ENCODE assay signal across 1 cellular context in the genomic region with DNA sequence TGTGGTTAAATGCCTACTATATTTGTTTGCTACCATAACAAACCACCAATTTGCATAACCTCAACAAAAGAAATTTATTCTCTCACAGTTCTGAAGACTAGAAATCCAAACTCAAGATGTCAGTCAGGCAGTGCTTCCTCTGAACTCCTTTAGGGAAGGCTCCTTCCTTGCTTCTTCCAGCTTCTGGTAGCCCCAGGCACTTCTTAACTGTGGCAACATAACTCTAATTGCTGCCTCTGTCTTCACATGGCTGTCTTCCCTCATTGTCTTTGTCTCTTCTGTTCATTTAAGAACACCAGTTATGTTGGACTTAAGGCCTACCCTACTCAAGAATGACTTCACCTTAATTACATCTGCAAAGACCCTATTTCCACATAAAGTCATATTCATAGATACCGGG.
TF ChIP-seq lines count a peak whose summit lies in the region.

No MANE protein-coding gene starts in this region.

TF ChIP-seq in GM23338, 12 proteins besides CTCF, POLR2A, EP300 and RAD21 (continued from another document):
- TF ChIP-seq, protein P1, sequence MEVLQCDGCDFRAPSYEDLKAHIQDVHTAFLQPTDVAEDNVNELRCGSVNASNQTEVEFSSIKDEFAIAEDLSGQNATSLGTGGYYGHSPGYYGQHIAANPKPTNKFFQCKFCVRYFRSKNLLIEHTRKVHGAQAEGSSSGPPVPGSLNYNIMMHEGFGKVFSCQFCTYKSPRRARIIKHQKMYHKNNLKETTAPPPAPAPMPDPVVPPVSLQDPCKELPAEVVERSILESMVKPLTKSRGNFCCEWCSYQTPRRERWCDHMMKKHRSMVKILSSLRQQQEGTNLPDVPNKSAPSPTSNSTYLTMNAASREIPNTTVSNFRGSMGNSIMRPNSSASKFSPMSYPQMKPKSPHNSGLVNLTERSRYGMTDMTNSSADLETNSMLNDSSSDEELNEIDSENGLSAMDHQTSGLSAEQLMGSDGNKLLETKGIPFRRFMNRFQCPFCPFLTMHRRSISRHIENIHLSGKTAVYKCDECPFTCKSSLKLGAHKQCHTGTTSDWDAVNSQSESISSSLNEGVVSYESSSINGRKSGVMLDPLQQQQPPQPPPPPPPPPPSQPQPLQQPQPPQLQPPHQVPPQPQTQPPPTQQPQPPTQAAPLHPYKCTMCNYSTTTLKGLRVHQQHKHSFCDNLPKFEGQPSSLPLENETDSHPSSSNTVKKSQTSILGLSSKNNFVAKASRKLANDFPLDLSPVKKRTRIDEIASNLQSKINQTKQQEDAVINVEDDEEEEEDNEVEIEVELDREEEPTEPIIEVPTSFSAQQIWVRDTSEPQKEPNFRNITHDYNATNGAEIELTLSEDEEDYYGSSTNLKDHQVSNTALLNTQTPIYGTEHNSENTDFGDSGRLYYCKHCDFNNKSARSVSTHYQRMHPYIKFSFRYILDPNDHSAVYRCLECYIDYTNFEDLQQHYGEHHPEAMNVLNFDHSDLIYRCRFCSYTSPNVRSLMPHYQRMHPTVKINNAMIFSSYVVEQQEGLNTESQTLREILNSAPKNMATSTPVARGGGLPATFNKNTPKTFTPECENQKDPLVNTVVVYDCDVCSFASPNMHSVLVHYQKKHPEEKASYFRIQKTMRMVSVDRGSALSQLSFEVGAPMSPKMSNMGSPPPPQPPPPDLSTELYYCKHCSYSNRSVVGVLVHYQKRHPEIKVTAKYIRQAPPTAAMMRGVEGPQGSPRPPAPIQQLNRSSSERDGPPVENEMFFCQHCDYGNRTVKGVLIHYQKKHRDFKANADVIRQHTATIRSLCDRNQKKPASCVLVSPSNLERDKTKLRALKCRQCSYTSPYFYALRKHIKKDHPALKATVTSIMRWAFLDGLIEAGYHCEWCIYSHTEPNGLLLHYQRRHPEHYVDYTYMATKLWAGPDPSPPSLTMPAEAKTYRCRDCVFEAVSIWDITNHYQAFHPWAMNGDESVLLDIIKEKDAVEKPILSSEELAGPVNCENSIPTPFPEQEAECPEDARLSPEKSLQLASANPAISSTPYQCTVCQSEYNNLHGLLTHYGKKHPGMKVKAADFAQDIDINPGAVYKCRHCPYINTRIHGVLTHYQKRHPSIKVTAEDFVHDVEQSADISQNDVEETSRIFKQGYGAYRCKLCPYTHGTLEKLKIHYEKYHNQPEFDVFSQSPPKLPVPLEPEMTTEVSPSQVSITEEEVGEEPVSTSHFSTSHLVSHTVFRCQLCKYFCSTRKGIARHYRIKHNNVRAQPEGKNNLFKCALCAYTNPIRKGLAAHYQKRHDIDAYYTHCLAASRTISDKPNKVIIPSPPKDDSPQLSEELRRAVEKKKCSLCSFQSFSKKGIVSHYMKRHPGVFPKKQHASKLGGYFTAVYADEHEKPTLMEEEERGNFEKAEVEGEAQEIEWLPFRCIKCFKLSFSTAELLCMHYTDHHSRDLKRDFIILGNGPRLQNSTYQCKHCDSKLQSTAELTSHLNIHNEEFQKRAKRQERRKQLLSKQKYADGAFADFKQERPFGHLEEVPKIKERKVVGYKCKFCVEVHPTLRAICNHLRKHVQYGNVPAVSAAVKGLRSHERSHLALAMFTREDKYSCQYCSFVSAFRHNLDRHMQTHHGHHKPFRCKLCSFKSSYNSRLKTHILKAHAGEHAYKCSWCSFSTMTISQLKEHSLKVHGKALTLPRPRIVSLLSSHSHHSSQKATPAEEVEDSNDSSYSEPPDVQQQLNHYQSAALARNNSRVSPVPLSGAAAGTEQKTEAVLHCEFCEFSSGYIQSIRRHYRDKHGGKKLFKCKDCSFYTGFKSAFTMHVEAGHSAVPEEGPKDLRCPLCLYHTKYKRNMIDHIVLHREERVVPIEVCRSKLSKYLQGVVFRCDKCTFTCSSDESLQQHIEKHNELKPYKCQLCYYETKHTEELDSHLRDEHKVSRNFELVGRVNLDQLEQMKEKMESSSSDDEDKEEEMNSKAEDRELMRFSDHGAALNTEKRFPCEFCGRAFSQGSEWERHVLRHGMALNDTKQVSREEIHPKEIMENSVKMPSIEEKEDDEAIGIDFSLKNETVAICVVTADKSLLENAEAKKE (CRISPR knock-in tag; IDR thresholded peaks at IDR 0.05) = no peak
- no peak for TF ChIP-seq POLR2AphosphoS5 (IDR thresholded peaks at IDR 0.05; ENCODE audit: low read depth)
- no peak for TF ChIP-seq NANOG (IDR thresholded peaks at IDR 0.05; ENCODE audit: borderline replicate concordance)
- no peak for TF ChIP-seq ZNF114 (CRISPR knock-in tag; IDR thresholded peaks at IDR 0.05)
